In genomic region chr1:121408354-121408753, GRCh38 we compare ENCODE assay signal across 15 cellular contexts.
"Had no signal": no experiment of that assay in that cellular context is flagged by ENCODE, and none has a peak within 500 bp of the region (broad histone marks: within the 10 kb centered on the region; RNA-seq: fewer than 3 reads in every experiment).

No MANE protein-coding gene starts in this region.

- H3K9me3 ChIP-seq: mucosa of descending colon, sigmoid colon, testis had no signal

- H3K27me3 ChIP-seq: sigmoid colon, testis had no signal

- H3K27me3 Mint-ChIP-seq: activated CD4-positive, alpha-beta T cell treated with anti-CD3 and anti-CD28 coated beads, Interleukin-2, amount 10 ng/mL, durations not matched to agents 24 days and 14 days had no signal

- H3K27ac Mint-ChIP-seq: activated CD4-positive, alpha-beta T cell treated with anti-CD3 and anti-CD28 coated beads, Interleukin-2, amount 10 ng/mL, durations not matched to agents 24 days and 14 days; activated naive CD4-positive, alpha-beta T cell treated with anti-CD3 and anti-CD28 coated beads for 36 hours; natural killer cell treated with Interleukin-12 subunit alpha and Interleukin-12 subunit beta and Interleukin-15 and Interleukin-18, amount 100 ng/mL, for 72 hours; stimulated activated naive CD8-positive, alpha-beta T cell treated with anti-CD3 and anti-CD28 coated beads, Interleukin-15, amount 100 ng/mL, for 72 hours; WTC11 had no signal

- ATAC-seq: esophagus mucosa; mucosa of descending colon; natural killer cell treated with Interleukin-12 subunit alpha and Interleukin-12 subunit beta and Interleukin-15 and Interleukin-18, amount 100 ng/mL, for 72 hours; stimulated activated naive CD8-positive, alpha-beta T cell treated with anti-CD3 and anti-CD28 coated beads, Interleukin-15, amount 100 ng/mL, for 72 hours; WTC11 had no signal

- DNase-seq: activated CD4-positive, alpha-beta T cell treated with anti-CD3 and anti-CD28 coated beads, Interleukin-2, amount 10 ng/mL, durations not matched to agents 24 days and 14 days; activated naive CD4-positive, alpha-beta T cell treated with anti-CD3 and anti-CD28 coated beads for 36 hours; mucosa of descending colon; occipital lobe; sigmoid colon; stimulated activated CD4-positive, alpha-beta T cell treated with anti-CD3 and anti-CD28 coated beads, Interleukin-12 subunit alpha, Interleukin-12 subunit beta, amount 100 ng/mL, for 4 hours; stimulated activated CD4-positive, alpha-beta T cell treated with anti-CD3 and anti-CD28 coated beads, Interleukin-2, amount 100 ng/mL, for 48 hours; stimulated activated naive CD8-positive, alpha-beta T cell treated with anti-CD3 and anti-CD28 coated beads, Interleukin-15, amount 100 ng/mL, for 72 hours; testis had no signal

- FAIRE-seq: astrocyte, endometrium, islet of Langerhans had no signal

- H3K4me1 ChIP-seq: sigmoid colon, testis had no signal

- H3K4me3 Mint-ChIP-seq: activated CD4-positive, alpha-beta T cell treated with anti-CD3 and anti-CD28 coated beads, Interleukin-2, amount 10 ng/mL, durations not matched to agents 24 days and 14 days; activated naive CD4-positive, alpha-beta T cell treated with anti-CD3 and anti-CD28 coated beads for 36 hours; natural killer cell treated with Interleukin-12 subunit alpha and Interleukin-12 subunit beta and Interleukin-15 and Interleukin-18, amount 100 ng/mL, for 72 hours; stimulated activated naive CD8-positive, alpha-beta T cell treated with anti-CD3 and anti-CD28 coated beads, Interleukin-15, amount 100 ng/mL, for 72 hours; WTC11 had no signal

- H3K9me3 Mint-ChIP-seq: activated CD4-positive, alpha-beta T cell treated with anti-CD3 and anti-CD28 coated beads, Interleukin-2, amount 10 ng/mL, durations not matched to agents 24 days and 14 days; natural killer cell treated with Interleukin-12 subunit alpha and Interleukin-12 subunit beta and Interleukin-15 and Interleukin-18, amount 100 ng/mL, for 72 hours; stimulated activated naive CD8-positive, alpha-beta T cell treated with anti-CD3 and anti-CD28 coated beads, Interleukin-15, amount 100 ng/mL, for 72 hours had no signal

- H3K27ac ChIP-seq: sigmoid colon, testis had no signal

- H3K4me1 Mint-ChIP-seq: activated CD4-positive, alpha-beta T cell treated with anti-CD3 and anti-CD28 coated beads, Interleukin-2, amount 10 ng/mL, durations not matched to agents 24 days and 14 days; stimulated activated naive CD8-positive, alpha-beta T cell treated with anti-CD3 and anti-CD28 coated beads, Interleukin-15, amount 100 ng/mL, for 72 hours; WTC11 had no signal
